Comparison of ENCODE assay signal across 8 cellular contexts in the genomic region with DNA sequence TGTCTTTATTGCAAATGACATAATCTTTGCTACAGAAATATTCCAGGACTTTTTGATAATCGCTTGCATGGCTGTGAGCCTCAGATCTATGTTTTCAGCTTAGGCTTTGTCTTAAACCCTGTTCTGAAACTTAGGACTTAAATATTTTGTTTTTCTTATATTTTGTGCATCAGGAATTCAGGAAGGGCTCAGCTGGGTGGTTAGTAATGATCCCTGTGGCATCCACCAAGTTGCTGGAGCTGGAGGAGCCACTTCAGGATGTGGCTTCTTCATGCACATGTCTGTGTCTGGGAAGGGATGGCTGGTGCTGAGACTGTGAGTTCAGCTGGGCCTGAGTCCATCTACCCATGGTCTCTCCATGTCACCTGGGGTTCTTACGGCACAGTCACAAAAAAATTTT.
"Had no signal": no experiment of that assay in that cellular context is flagged by ENCODE, and none has a peak within 500 bp of the region (broad histone marks: within the 10 kb centered on the region; RNA-seq: fewer than 3 reads in every experiment).

No MANE protein-coding gene starts in this region.

- H3K9ac ChIP-seq: KMS-11 had no signal

- DNase-seq: IMR-90, KBM-7, KG1 had no signal

- H3K27ac Mint-ChIP-seq: IgD-negative memory B cell had no signal

- H3K4me1 Mint-ChIP-seq: IgD-negative memory B cell had no signal

- ATAC-seq: K562 had no signal

- H3K4me2 ChIP-seq: KMS-11 had no signal

- H3K27ac ChIP-seq: HL-60, KMS-11 had no signal

- H3K4me3 ChIP-seq: K562 had no signal

- H3K36me3 Mint-ChIP-seq: IgD-negative memory B cell had no signal

- FAIRE-seq: HTR-8/SVneo, K562 had no signal
